In the genomic region with DNA sequence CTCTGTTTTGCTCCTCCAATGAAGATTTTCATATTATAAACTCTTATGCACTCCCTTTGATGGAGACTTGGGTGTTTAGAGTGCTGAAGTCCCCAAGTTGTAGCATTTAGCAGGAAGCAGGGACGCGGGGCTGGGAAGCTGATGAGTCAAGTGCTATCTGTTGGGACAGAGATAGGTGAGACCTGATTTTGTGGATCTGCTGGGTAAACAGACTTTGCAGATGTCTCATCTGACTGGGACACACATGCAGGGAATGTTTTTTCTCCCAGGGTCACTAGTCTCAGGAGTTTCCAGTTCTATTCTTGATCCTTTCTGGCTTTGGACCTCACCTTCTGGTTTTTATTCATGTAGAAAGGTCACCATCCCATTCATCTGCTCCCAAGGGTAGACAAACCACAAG, we compare ENCODE assay signal across 18 cellular contexts.
DNase-seq lines count a peak whose midpoint lies in the region; ATAC-seq, FAIRE-seq and TF ChIP-seq lines count a peak whose summit lies in the region.
"Had no signal": no experiment of that assay in that cellular context is flagged by ENCODE, and none has a peak within 500 bp of the region (broad histone marks: within the 10 kb centered on the region; RNA-seq: fewer than 3 reads in every experiment).

No MANE protein-coding gene starts in this region.

- no peaks in the 10 kb centered on the region for H3K9me3 ChIP-seq in astrocyte (ENCODE audit: insufficient read depth, low read depth, low read length)
- H3K9me3 ChIP-seq in smooth muscle cell (replicated peaks; ENCODE audit: low read depth): no peaks in the 10 kb centered on the region

- H3K4me1 ChIP-seq in astrocyte (ENCODE audit: insufficient read depth, low read length) (peaks cover 19% of the 10 kb centered on the region), smooth muscle cell (ENCODE audit: low read depth) (peaks cover 9% of the 10 kb centered on the region)

- no peaks in the 10 kb centered on the region for H3K79me2 ChIP-seq in astrocyte (ENCODE audit: insufficient read depth, low read length)
- no peaks in the 10 kb centered on the region for H3K79me2 ChIP-seq in smooth muscle cell (ENCODE audit: low read depth)

- DNase-seq in DMS53 (lab: John Stamatoyannopoulos, UW) (peak; percentile 38), DMS53 treated with DMSO at 0.1 percent for 48 hours (lab: John Stamatoyannopoulos, UW; ENCODE audit: unreplicated experiment) (no peak), astrocyte (ENCODE audit: low read depth) (no peak), kidney glomerular epithelial cell (lab: John Stamatoyannopoulos, UW) (peak; percentile 6), smooth muscle cell (lab: John Stamatoyannopoulos, UW; ENCODE audit: unreplicated experiment) (no peak)
- no peak for DNase-seq in activated CD4-positive, alpha-beta T cell treated with anti-CD3 and anti-CD28 coated beads, Interleukin-2, amount 50 U/mL, for 4 hours
- DNase-seq: DND-41, KG1, MV-4-11, NCI-H187, NCI-H345, NCI-H524 treated with DMSO at 0.1 percent for 48 hours had no signal

- H3K27ac ChIP-seq in astrocyte (ENCODE audit: low read depth, low read length) (no peak overlapping the region), smooth muscle cell (ENCODE audit: low read depth) (peak overlapping the region; percentile 22)
- H3K27ac ChIP-seq: 22Rv1, RWPE1 had no signal

- peaks cover 28% of the 10 kb centered on the region for H3K4me1 Mint-ChIP-seq in astrocyte (ENCODE audit: low read depth, unreplicated experiment)
- H3K4me1 Mint-ChIP-seq: CD14-positive monocyte had no signal

- H4K20me1 ChIP-seq in astrocyte (ENCODE audit: insufficient read depth, low read length) (no peaks in the 10 kb centered on the region), smooth muscle cell (ENCODE audit: low read depth) (no peaks in the 10 kb centered on the region)

- WGBS in smooth muscle cell (ENCODE audit: low lambda C conversion rate): 57% methylated on average over 2 of the region's 2 CpGs

- TF ChIP-seq CTCF in astrocyte (IDR thresholded peaks at IDR 0.05; ENCODE audit: insufficient read depth, low read depth, low read length) (no peak), smooth muscle cell (IDR thresholded peaks at IDR 0.05; ENCODE audit: borderline replicate concordance, insufficient read depth, poor library complexity, severe bottlenecking) (no peak)

- H3K4me2 ChIP-seq in astrocyte (ENCODE audit: low read length) (peak overlapping the region; percentile 68), smooth muscle cell (no peak overlapping the region)

- H3K27me3 Mint-ChIP-seq in astrocyte (ENCODE audit: low read depth, unreplicated experiment): peaks cover 5% of the 10 kb centered on the region

- FAIRE-seq in astrocyte (lab: Jason Lieb, UNC): no peak
- FAIRE-seq: H54 had no signal

- no peak overlapping the region for H3K4me3 Mint-ChIP-seq in astrocyte (ENCODE audit: unreplicated experiment)
- H3K4me3 Mint-ChIP-seq: CD14-positive monocyte had no signal

- peaks cover 4% of the 10 kb centered on the region for H3K27me3 ChIP-seq in astrocyte (ENCODE audit: insufficient read depth, low read length)
- H3K27me3 ChIP-seq in smooth muscle cell (ENCODE audit: low read depth): no peaks in the 10 kb centered on the region

- no peaks in the 10 kb centered on the region for H3K9me3 Mint-ChIP-seq in astrocyte (ENCODE audit: unreplicated experiment)

- H3K4me3 ChIP-seq in astrocyte (ENCODE audit: insufficient read depth, low read depth, low read length) (no peak overlapping the region), smooth muscle cell (no peak overlapping the region)

- no peak overlapping the region for H3K27ac Mint-ChIP-seq in astrocyte (ENCODE audit: unreplicated experiment)
- H3K27ac Mint-ChIP-seq: CD14-positive monocyte had no signal

- no peak overlapping the region for H3K9ac ChIP-seq in astrocyte (ENCODE audit: low read length)
- H3K9ac ChIP-seq in smooth muscle cell (ENCODE audit: low read depth): no peak overlapping the region

- no peak for ATAC-seq in HG02759 (IDR thresholded peaks at IDR 0.05; ENCODE audit: unreplicated experiment)
- no peak for ATAC-seq in GM21381 (IDR thresholded peaks at IDR 0.05; ENCODE audit: unreplicated experiment)

- H3K36me3 ChIP-seq in astrocyte (ENCODE audit: insufficient read depth, low read length) (no peaks in the 10 kb centered on the region), smooth muscle cell (ENCODE audit: low read depth) (no peaks in the 10 kb centered on the region)

- H2AFZ ChIP-seq in astrocyte (ENCODE audit: low read depth, low read length): no peak overlapping the region
- no peak overlapping the region for H2AFZ ChIP-seq in smooth muscle cell (ENCODE audit: low read depth)

- no peaks in the 10 kb centered on the region for H3F3A ChIP-seq in smooth muscle cell (ENCODE audit: low read depth)

- H3K36me3 Mint-ChIP-seq in astrocyte (ENCODE audit: low read depth, unreplicated experiment): no peaks in the 10 kb centered on the region
- H3K36me3 Mint-ChIP-seq: CD14-positive monocyte had no signal

Comparison
In these comparisons a context has a peak if more than half of its experiments do, and no peak if none do; other contexts are left out.
1. DNase-seq: peak in DMS53 (single experiment) and kidney glomerular epithelial cell (single experiment); none in DMS53 treated with DMSO at 0.1 percent for 48 hours (single experiment), astrocyte (single experiment), smooth muscle cell (single experiment) and activated CD4-positive, alpha-beta T cell treated with anti-CD3 and anti-CD28 coated beads, Interleukin-2, amount 50 U/mL, for 4 hours (0 of 2).